8 cellular contexts compared by ENCODE assay signal in the genomic region with DNA sequence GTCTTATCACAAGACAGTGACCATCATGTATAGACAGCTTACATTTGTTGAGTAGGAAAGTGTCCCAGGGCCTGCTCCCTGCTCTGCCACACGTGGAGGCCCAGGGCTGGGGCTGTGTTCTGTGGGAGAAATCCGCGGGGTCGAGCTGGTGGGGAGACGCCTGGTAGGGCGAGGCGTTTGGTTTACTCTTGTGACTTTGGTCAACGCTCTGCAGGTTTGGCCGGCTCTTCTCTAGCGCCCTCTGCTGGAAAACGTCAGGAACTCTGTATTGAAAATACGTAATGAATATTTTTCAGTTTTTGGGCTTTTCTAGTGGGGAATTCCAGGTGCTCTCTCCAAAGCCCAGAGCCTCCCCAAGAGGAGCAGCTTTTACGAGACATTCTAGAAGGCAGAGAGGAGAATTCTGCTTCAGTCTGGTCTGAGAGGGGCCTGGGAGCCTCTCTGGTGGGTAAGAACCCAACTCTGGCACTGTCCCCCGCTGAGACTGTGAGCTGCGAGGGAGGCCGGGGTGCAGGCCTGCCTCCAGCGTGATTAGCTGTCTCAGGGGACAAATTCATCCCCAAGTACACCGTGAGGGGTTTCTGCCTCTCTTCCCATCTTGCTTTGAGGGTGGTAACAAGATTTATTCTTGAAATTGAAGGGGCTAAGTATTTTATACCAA.
DNase-seq lines count a peak whose midpoint lies in the region; ATAC-seq and TF ChIP-seq lines count a peak whose summit lies in the region.

No MANE protein-coding gene starts in this region.

- ATAC-seq in DND-41 (ENCODE audit: insufficient read depth, low read depth): peak; percentile 76
- peak; percentile 78 for ATAC-seq in HG02571 (IDR thresholded peaks at IDR 0.05; ENCODE audit: unreplicated experiment)
- ATAC-seq in GM19467 (IDR thresholded peaks at IDR 0.05; ENCODE audit: unreplicated experiment): no peak

- no peak overlapping the region for H3K9ac ChIP-seq in DND-41 (ENCODE audit: low read depth, low read length)

- TF ChIP-seq CTCF in DND-41 (IDR thresholded peaks at IDR 0.05; ENCODE audit: borderline replicate concordance, extremely low read depth, low read length, poor library complexity, severe bottlenecking): peak; percentile 74

- peaks cover 2% of the 10 kb centered on the region for H3K9me3 ChIP-seq in DND-41 (ENCODE audit: insufficient read depth, low read length, severe bottlenecking)

- H3K79me2 ChIP-seq in DND-41 (ENCODE audit: insufficient read depth, low read length): no peaks in the 10 kb centered on the region

- H3K4me3 ChIP-seq in DND-41 (ENCODE audit: low read depth in 1 of 2, low read length in 2 of 2): no peak overlapping the region

- peaks cover 11% of the 10 kb centered on the region for H3K27me3 ChIP-seq in DND-41 (ENCODE audit: insufficient read depth, low read length, poor library complexity)

- H3K36me3 ChIP-seq in DND-41 (ENCODE audit: insufficient read depth, low read length): no peaks in the 10 kb centered on the region

- no peak overlapping the region for H3K27ac ChIP-seq in DND-41 (ENCODE audit: low read length)

- H4K20me1 ChIP-seq in DND-41 (ENCODE audit: insufficient read depth, low read length): peaks cover 8% of the 10 kb centered on the region; the same call in 1 of the 2 replicates

- H3K4me2 ChIP-seq in DND-41 (ENCODE audit: insufficient read depth, low read length): no peak overlapping the region

- DNase-seq in DND-41 (peak; percentile 48), NCI-H2196 treated with DMSO at 0.1 percent for 48 hours (lab: John Stamatoyannopoulos, UW; ENCODE audit: unreplicated experiment) (peak; percentile 22), dermis blood vessel endothelial cell (peak; percentile 85), lung microvascular endothelial cell (ENCODE audit: low read depth in 2 of 2) (peak; percentile 56 to 82)
- peak; percentile 44 for DNase-seq in activated CD4-positive, CD25-positive, alpha-beta regulatory T cell treated with anti-CD3 and anti-CD28 coated beads, Interleukin-2, amount 50 U/mL, for 72 hours
- DNase-seq in stimulated activated CD8-positive, alpha-beta memory T cell treated with anti-CD3 and anti-CD28 coated beads, Interleukin-2, amount 100 ng/mL, for 1 hour (ENCODE audit: low read depth in 2 of 2): peak; percentile 8 to 19

- no peaks in the 10 kb centered on the region for H3K4me1 ChIP-seq in DND-41 (ENCODE audit: insufficient read depth, low read length)

- H2AFZ ChIP-seq in DND-41 (ENCODE audit: low read depth, low read length): no peak overlapping the region

Comparison
In these comparisons a context has a peak if more than half of its experiments do, and no peak if none do; other contexts are left out.
1. DNase-seq: peak in every context shown above with its lines; median percentile 85 in dermis blood vessel endothelial cell; 69 in lung microvascular endothelial cell; 48 in DND-41; 44 in activated CD4-positive, CD25-positive, alpha-beta regulatory T cell treated with anti-CD3 and anti-CD28 coated beads, Interleukin-2, amount 50 U/mL, for 72 hours; 22 in NCI-H2196 treated with DMSO at 0.1 percent for 48 hours; 14 in stimulated activated CD8-positive, alpha-beta memory T cell treated with anti-CD3 and anti-CD28 coated beads, Interleukin-2, amount 100 ng/mL, for 1 hour.